In the genomic region with DNA sequence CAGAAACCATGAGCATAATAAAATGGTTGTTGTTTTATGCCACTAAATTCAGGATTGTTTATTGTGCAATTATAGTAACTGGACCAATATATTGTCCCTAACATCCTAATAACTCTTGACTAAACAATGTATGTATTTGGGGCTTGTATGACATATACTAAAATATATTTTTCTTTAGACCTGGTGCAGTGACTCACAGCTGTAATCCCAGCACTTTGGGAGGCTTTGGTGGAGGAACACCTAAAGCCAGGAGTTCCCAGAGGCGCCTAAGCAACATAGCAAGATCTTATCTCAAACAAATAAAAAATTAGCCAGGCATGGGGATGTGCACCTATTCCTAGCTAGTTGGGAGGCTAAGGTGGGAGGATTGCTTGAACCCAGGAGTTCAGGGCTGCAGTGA, we compare ENCODE assay signal across 24 cellular contexts.
"Had no signal": no experiment of that assay in that cellular context is flagged by ENCODE, and none has a peak within 500 bp of the region (broad histone marks: within the 10 kb centered on the region; RNA-seq: fewer than 3 reads in every experiment).

No MANE protein-coding gene starts in this region.

- ATAC-seq: foreskin keratinocyte; gastroesophageal sphincter; heart left ventricle; left cardiac atrium; left lung; left ventricle myocardium superior; lower lobe of right lung; mucosa of descending colon; naive thymus-derived CD8-positive, alpha-beta T cell had no signal

- FAIRE-seq: endothelial cell of umbilical vein, frontal cortex, keratinocyte had no signal

- H2AFZ ChIP-seq: hepatocyte had no signal

- DNase-seq: dermis blood vessel endothelial cell; dorsolateral prefrontal cortex; effector CD4-positive, alpha-beta T cell; effector memory CD4-positive, alpha-beta T cell; foreskin keratinocyte; heart left ventricle; hypothalamus; immature natural killer cell; left cardiac atrium; left lung; left ventricle myocardium superior; lower lobe of right lung; mesenchymal stem cell; mucosa of descending colon; naive B cell; naive thymus-derived CD8-positive, alpha-beta T cell had no signal

- H3K27me3 Mint-ChIP-seq: naive B cell had no signal

- H3K4me1 Mint-ChIP-seq: immature natural killer cell; naive B cell; naive thymus-derived CD8-positive, alpha-beta T cell had no signal

- H3K27me3 ChIP-seq: dorsolateral prefrontal cortex, esophagus muscularis mucosa, foreskin keratinocyte, gastroesophageal sphincter, heart left ventricle, hepatocyte, left lung had no signal

- H3K79me2 ChIP-seq: hepatocyte had no signal

- H3K4me3 Mint-ChIP-seq: immature natural killer cell; mesothelial cell of epicardium; naive B cell; naive thymus-derived CD8-positive, alpha-beta T cell had no signal

- H3K4me2 ChIP-seq: hepatocyte had no signal

- H3K36me3 Mint-ChIP-seq: immature natural killer cell; mesothelial cell of epicardium; naive B cell; naive thymus-derived CD8-positive, alpha-beta T cell had no signal

- H3K36me3 ChIP-seq: esophagus muscularis mucosa, gastroesophageal sphincter, heart left ventricle, left lung, lower lobe of right lung had no signal

- H3K9me3 ChIP-seq: esophagus muscularis mucosa, gastroesophageal sphincter, heart left ventricle, left lung, lower lobe of right lung, mucosa of descending colon had no signal

- H3K27ac ChIP-seq: coronary artery, dorsolateral prefrontal cortex, esophagus muscularis mucosa, foreskin keratinocyte, gastroesophageal sphincter, heart left ventricle, hepatocyte, left lung, lower lobe of right lung had no signal

- H3K9me3 Mint-ChIP-seq: immature natural killer cell; naive thymus-derived CD8-positive, alpha-beta T cell had no signal

- H3K4me1 ChIP-seq: foreskin keratinocyte, heart left ventricle, lower lobe of right lung had no signal

- H3K27ac Mint-ChIP-seq: immature natural killer cell; mesothelial cell of epicardium; naive B cell; naive thymus-derived CD8-positive, alpha-beta T cell had no signal

- H3K4me3 ChIP-seq: coronary artery, dorsolateral prefrontal cortex, esophagus muscularis mucosa, gastroesophageal sphincter, heart left ventricle, hepatocyte, left lung, lower lobe of right lung, mucosa of descending colon had no signal
